In genomic region chr10:117470733-117471132, GRCh38 we compare ENCODE assay signal across 1 cellular context.
TF ChIP-seq lines count a peak whose summit lies in the region.

No MANE protein-coding gene starts in this region.

TF ChIP-seq in GM12878, 131 proteins besides CTCF, POLR2A, EP300 and RAD21 (continued from another document):
- no peak for TF ChIP-seq POU2F2 (IDR thresholded peaks at IDR 0.05; ENCODE audit: borderline replicate concordance, low read depth, low read length)
